8 cellular contexts compared by ENCODE assay signal in the genomic region with DNA sequence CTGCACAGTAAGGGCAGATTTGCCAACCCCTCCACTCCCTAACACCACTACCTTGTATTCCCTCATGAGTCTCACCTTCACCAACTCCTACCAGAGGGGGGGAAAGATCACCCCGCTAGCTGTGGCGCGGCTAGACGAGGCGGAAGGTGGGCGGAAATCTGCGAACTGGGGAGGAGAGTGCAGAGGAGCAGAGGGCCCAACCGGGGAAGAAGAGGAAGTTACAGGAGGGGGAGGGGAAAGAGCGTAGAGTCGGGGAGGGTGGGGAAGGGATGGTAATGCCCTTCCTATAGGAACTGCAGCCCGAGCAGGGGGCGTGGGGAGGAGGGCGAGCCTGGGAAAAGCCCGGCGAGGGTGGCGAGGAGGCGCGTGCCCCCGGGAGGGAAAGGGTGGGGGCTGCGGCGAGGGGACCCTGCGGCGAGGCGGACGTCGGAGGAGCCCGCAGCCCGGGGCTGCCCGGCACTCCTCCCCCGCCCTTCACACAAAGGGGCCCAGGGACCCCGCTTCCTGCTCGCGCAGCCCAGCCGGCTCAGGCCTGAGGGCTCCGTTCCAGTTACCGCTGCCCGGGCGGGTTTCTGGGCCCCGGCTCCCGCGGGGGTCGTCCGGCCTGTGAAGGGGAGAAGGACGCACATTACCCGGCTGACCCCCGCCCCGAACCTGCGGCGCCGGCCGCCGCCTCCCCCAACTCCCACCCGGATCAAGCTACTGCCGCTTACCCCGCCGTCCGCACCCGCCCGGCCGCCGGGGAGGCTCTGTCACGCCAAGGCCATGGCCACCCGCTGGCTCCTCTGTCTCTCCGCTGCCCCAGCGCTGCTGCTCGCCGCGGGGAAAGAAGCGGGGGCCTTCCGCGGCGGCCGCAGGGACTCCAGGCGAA. TPM values are rescaled to one million over a fixed set of nuclear protein-coding genes. Genes with fewer than 3 reads are reported as not detected.
DNase-seq lines count a peak whose midpoint lies in the region; ATAC-seq and TF ChIP-seq lines count a peak whose summit lies in the region.

No MANE protein-coding gene starts in this region.

- H3K27ac Mint-ChIP-seq in naive thymus-derived CD8-positive, alpha-beta T cell = peak overlapping the region; percentile 95 to 99 (median 99)

- H3K4me3 Mint-ChIP-seq in naive thymus-derived CD8-positive, alpha-beta T cell = peak overlapping the region; percentile 91 to 98 (median 96)

- DNase-seq in DMS153 treated with DMSO at 0.1 percent for 48 hours (lab: John Stamatoyannopoulos, UW; ENCODE audit: unreplicated experiment) = peak; percentile 55
- DNase-seq in KBM-7 = peak; percentile 94
- peak; percentile 72 to 78 for DNase-seq in activated T-cell treated with anti-CD3 and anti-CD28 coated beads, Interleukin-2, amount 50 U/mL, for 48 hours
- DNase-seq in fibroblast of gingiva (ENCODE audit: low read depth) = peak; percentile 75
- DNase-seq in naive thymus-derived CD8-positive, alpha-beta T cell = peak; percentile 56 to 88 (median 78)
- peak; percentile 73 for DNase-seq in stimulated activated naive CD4-positive, alpha-beta T cell treated with Interleukin-2 at 50 U/mL for 16 hours (lab: John Stamatoyannopoulos, UW)

- in situ Hi-C loops in KBM-7 (cut with MboI; ENCODE audit: low pct_unique_long_range_greater_than_20kb, low sequenced_read_pairs) = loop anchor here (25.0 kb wide), 2 partner anchors 130 to 380 kb away; no protein-coding TSS in a partner anchor

- POLR2A ChIA-PET in naive thymus-derived CD8-positive, alpha-beta T cell (lab: Charles Lee) = interaction anchor here (1.0 to 1.6 kb wide), 3 partner anchors 125 to 195 kb away, joined by 3 to 5 read pairs (median 3); a partner anchor contains a TSS

- H3K4me1 Mint-ChIP-seq in naive thymus-derived CD8-positive, alpha-beta T cell = peaks cover 12 to 45% (median 32%) of the 10 kb centered on the region in 4 donors

- peak; percentile 64 for ATAC-seq in GM21737 (IDR thresholded peaks at IDR 0.05; ENCODE audit: unreplicated experiment)
- ATAC-seq in naive thymus-derived CD8-positive, alpha-beta T cell = peak; percentile 73

- H3K27me3 Mint-ChIP-seq in naive thymus-derived CD8-positive, alpha-beta T cell = no peaks in the 10 kb centered on the region

- peaks cover 0 to 2% (median 0%) of the 10 kb centered on the region in 9 donors for H3K9me3 Mint-ChIP-seq in naive thymus-derived CD8-positive, alpha-beta T cell

- H3K36me3 Mint-ChIP-seq in naive thymus-derived CD8-positive, alpha-beta T cell = peaks cover 0 to 20% (median 0%) of the 10 kb centered on the region in 3 donors

TF ChIP-seq in PFSK-1, 5 proteins besides CTCF, POLR2A, EP300 and RAD21:
- no peak for TF ChIP-seq FOXP2 (optimal IDR thresholded peaks at IDR 0.05; ENCODE audit: borderline replicate concordance, extremely low read depth, extremely low read length, insufficient read depth)
- TF ChIP-seq POLR2AphosphoS5 (IDR thresholded peaks at IDR 0.05; ENCODE audit: low read depth, low read length) = peak; percentile 61; the same call in 1 of the 2 replicates
- peak; percentile 54; the same call in 1 of the 2 replicates for TF ChIP-seq TAF1 (IDR thresholded peaks at IDR 0.05; ENCODE audit: borderline replicate concordance, insufficient read depth, low read length)
- TF ChIP-seq, protein P1, sequence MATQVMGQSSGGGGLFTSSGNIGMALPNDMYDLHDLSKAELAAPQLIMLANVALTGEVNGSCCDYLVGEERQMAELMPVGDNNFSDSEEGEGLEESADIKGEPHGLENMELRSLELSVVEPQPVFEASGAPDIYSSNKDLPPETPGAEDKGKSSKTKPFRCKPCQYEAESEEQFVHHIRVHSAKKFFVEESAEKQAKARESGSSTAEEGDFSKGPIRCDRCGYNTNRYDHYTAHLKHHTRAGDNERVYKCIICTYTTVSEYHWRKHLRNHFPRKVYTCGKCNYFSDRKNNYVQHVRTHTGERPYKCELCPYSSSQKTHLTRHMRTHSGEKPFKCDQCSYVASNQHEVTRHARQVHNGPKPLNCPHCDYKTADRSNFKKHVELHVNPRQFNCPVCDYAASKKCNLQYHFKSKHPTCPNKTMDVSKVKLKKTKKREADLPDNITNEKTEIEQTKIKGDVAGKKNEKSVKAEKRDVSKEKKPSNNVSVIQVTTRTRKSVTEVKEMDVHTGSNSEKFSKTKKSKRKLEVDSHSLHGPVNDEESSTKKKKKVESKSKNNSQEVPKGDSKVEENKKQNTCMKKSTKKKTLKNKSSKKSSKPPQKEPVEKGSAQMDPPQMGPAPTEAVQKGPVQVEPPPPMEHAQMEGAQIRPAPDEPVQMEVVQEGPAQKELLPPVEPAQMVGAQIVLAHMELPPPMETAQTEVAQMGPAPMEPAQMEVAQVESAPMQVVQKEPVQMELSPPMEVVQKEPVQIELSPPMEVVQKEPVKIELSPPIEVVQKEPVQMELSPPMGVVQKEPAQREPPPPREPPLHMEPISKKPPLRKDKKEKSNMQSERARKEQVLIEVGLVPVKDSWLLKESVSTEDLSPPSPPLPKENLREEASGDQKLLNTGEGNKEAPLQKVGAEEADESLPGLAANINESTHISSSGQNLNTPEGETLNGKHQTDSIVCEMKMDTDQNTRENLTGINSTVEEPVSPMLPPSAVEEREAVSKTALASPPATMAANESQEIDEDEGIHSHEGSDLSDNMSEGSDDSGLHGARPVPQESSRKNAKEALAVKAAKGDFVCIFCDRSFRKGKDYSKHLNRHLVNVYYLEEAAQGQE (IDR thresholded peaks at IDR 0.05; ENCODE audit: insufficient read depth in 1 of 2, low read depth in 2 of 2, low read length in 2 of 2) = no peak
- peak; percentile 36; the same call in 1 of the 2 replicates for TF ChIP-seq SIN3A (IDR thresholded peaks at IDR 0.05; ENCODE audit: borderline replicate concordance, insufficient read depth, low read length)

RNA-seq across cellular contexts. Expression of a gene that starts 1.8 kb away (rescaled TPM):
- 30.5 TPM for polyA plus RNA-seq in PFSK-1 (2012; ENCODE audit: insufficient read length, low read depth)
- 10 to 100 TPM; 29.0 to 29.5 TPM for total RNA-seq in naive thymus-derived CD8-positive, alpha-beta T cell
- polyA plus RNA-seq in naive thymus-derived CD8-positive, alpha-beta T cell = 10 to 100 TPM; 12.3 to 23.9 (median 15.1) TPM

Comparison
In these comparisons a context has a peak if more than half of its experiments do, and no peak if none do; other contexts are left out.
1. Peak in every context shown above with its lines: DNase-seq and ATAC-seq.